Comparison of ENCODE assay signal across 28 cellular contexts in genomic region chr11:129938764-129939163, GRCh38.
"Had no signal": no experiment of that assay in that cellular context is flagged by ENCODE, and none has a peak within 500 bp of the region (broad histone marks: within the 10 kb centered on the region; RNA-seq: fewer than 3 reads in every experiment).

No MANE protein-coding gene starts in this region.

- H3K9me3 Mint-ChIP-seq: activated CD4-positive, alpha-beta memory T cell treated with anti-CD3 and anti-CD28 coated beads for 36 hours; activated CD4-positive, alpha-beta T cell treated with anti-CD3 and anti-CD28 coated beads, Interleukin-2, amount 10 ng/mL, durations not matched to agents 24 days and 14 days; activated naive CD4-positive, alpha-beta T cell treated with anti-CD3 and anti-CD28 coated beads, Interleukin-2, amount 10 ng/mL, durations not matched to agents 7 days and 5 days; activated naive CD8-positive, alpha-beta T cell treated with anti-CD3 and anti-CD28 coated beads, Interleukin-2, amount 10 ng/mL, durations not matched to agents 7 days and 5 days; activated T-helper 1 cell treated with anti-CD3 and anti-CD28 coated beads, Interleukin-12 subunit alpha, Interleukin-12 subunit beta, Interleukin-2, Interleukin-4 antibody, amounts not matched to agents 30 ng/mL and 10 ng/mL and 1 ng/mL, durations not matched to agents 14 hours and 24 hours and 36 hours; brain; effector memory CD8-positive, alpha-beta T cell; naive thymus-derived CD8-positive, alpha-beta T cell; neural crest cell; stimulated activated naive B cell treated with anti-CD40 and anti-IgM and Interleukin-4, amounts not matched to agents 10 μg/mL and 1 μg/mL and 100 μg/mL, for 72 hours had no signal

- H3K27ac ChIP-seq: ascending aorta, foreskin keratinocyte, heart left ventricle, pancreas, right atrium auricular region, stomach had no signal

- FAIRE-seq: pancreas had no signal

- H3K27me3 Mint-ChIP-seq: activated CD4-positive, alpha-beta memory T cell treated with anti-CD3 and anti-CD28 coated beads for 36 hours; activated CD4-positive, alpha-beta T cell treated with anti-CD3 and anti-CD28 coated beads, Interleukin-2, amount 10 ng/mL, durations not matched to agents 24 days and 14 days; activated naive CD4-positive, alpha-beta T cell treated with anti-CD3 and anti-CD28 coated beads, Interleukin-2, amount 10 ng/mL, durations not matched to agents 7 days and 5 days; activated naive CD8-positive, alpha-beta T cell treated with anti-CD3 and anti-CD28 coated beads, Interleukin-2, amount 10 ng/mL, durations not matched to agents 7 days and 5 days; brain; effector memory CD8-positive, alpha-beta T cell; naive thymus-derived CD8-positive, alpha-beta T cell; stimulated activated naive B cell treated with anti-CD40 and anti-IgM and Interleukin-4, amounts not matched to agents 10 μg/mL and 1 μg/mL and 100 μg/mL, for 72 hours had no signal

- H3K9me3 ChIP-seq: ascending aorta, heart left ventricle, pancreas, right atrium auricular region, stomach, thyroid gland had no signal

- H3K36me3 ChIP-seq: pancreas, thyroid gland had no signal

- H3K4me3 Mint-ChIP-seq: activated CD4-positive, alpha-beta memory T cell treated with anti-CD3 and anti-CD28 coated beads for 36 hours; activated CD4-positive, alpha-beta T cell treated with anti-CD3 and anti-CD28 coated beads, Interleukin-2, amount 10 ng/mL, durations not matched to agents 24 days and 14 days; activated naive CD4-positive, alpha-beta T cell treated with anti-CD3 and anti-CD28 coated beads, Interleukin-2, amount 10 ng/mL, durations not matched to agents 7 days and 5 days; activated naive CD8-positive, alpha-beta T cell treated with anti-CD3 and anti-CD28 coated beads, Interleukin-2, amount 10 ng/mL, durations not matched to agents 7 days and 5 days; activated T-helper 1 cell treated with anti-CD3 and anti-CD28 coated beads, Interleukin-12 subunit alpha, Interleukin-12 subunit beta, Interleukin-2, Interleukin-4 antibody, amounts not matched to agents 30 ng/mL and 10 ng/mL and 1 ng/mL, durations not matched to agents 14 hours and 24 hours and 36 hours; brain; effector memory CD8-positive, alpha-beta T cell; naive thymus-derived CD8-positive, alpha-beta T cell; neural crest cell; stimulated activated naive B cell treated with anti-CD40 and anti-IgM and Interleukin-4, amounts not matched to agents 10 μg/mL and 1 μg/mL and 100 μg/mL, for 72 hours had no signal

- ATAC-seq: effector memory CD8-positive, alpha-beta T cell; esophagus mucosa; foreskin keratinocyte; heart left ventricle; naive thymus-derived CD8-positive, alpha-beta T cell; pancreas had no signal

- H3K4me1 Mint-ChIP-seq: activated CD4-positive, alpha-beta T cell treated with anti-CD3 and anti-CD28 coated beads, Interleukin-2, amount 10 ng/mL, durations not matched to agents 24 days and 14 days; activated naive CD4-positive, alpha-beta T cell treated with anti-CD3 and anti-CD28 coated beads, Interleukin-2, amount 10 ng/mL, durations not matched to agents 7 days and 5 days; activated naive CD8-positive, alpha-beta T cell treated with anti-CD3 and anti-CD28 coated beads, Interleukin-2, amount 10 ng/mL, durations not matched to agents 7 days and 5 days; brain; neural crest cell had no signal

- DNase-seq: activated CD4-positive, alpha-beta memory T cell treated with anti-CD3 and anti-CD28 coated beads for 36 hours; activated CD4-positive, alpha-beta T cell treated with anti-CD3 and anti-CD28 coated beads, Interleukin-2, amount 10 ng/mL, durations not matched to agents 24 days and 14 days; activated CD4-positive, CD25-positive, alpha-beta regulatory T cell; activated CD8-positive, alpha-beta memory T cell treated with anti-CD3 and anti-CD28 coated beads, Interleukin-2, amount 50 U/mL, for 4 hours; activated gamma-delta T cell; activated naive CD4-positive, alpha-beta T cell treated with anti-CD3 and anti-CD28 coated beads, Interleukin-2, amount 10 ng/mL, durations not matched to agents 7 days and 5 days; activated naive CD8-positive, alpha-beta T cell treated with anti-CD3 and anti-CD28 coated beads, Interleukin-2, amount 10 ng/mL, durations not matched to agents 7 days and 5 days; activated T-cell treated with anti-CD3 and anti-CD28 coated beads, Interleukin-2, amount 50 U/mL, for 1 hour; cortex of kidney; effector memory CD8-positive, alpha-beta T cell; foreskin keratinocyte; heart left ventricle; hypothalamus; midbrain; naive thymus-derived CD8-positive, alpha-beta T cell; nucleus accumbens; pancreas; stimulated activated CD4-positive, alpha-beta T cell treated with anti-CD3 and anti-CD28 coated beads, Interleukin-15, amount 100 ng/mL, for 24 hours; stimulated activated CD4-positive, alpha-beta T cell treated with anti-CD3 and anti-CD28 coated beads, Interleukin-2, amount 100 ng/mL, for 24 hours; stimulated activated naive B cell treated with anti-CD40 and anti-IgM and Interleukin-4, amounts not matched to agents 10 μg/mL and 1 μg/mL and 100 μg/mL, for 72 hours; stomach had no signal

- H3K27me3 ChIP-seq: ascending aorta, foreskin keratinocyte, heart left ventricle, pancreas, right atrium auricular region, stomach, thyroid gland had no signal

- H3K4me1 ChIP-seq: ascending aorta, foreskin keratinocyte, heart left ventricle, pancreas, right atrium auricular region, stomach had no signal

- H3K27ac Mint-ChIP-seq: activated CD4-positive, alpha-beta memory T cell treated with anti-CD3 and anti-CD28 coated beads for 36 hours; activated CD4-positive, alpha-beta T cell treated with anti-CD3 and anti-CD28 coated beads, Interleukin-2, amount 10 ng/mL, durations not matched to agents 24 days and 14 days; activated naive CD4-positive, alpha-beta T cell treated with anti-CD3 and anti-CD28 coated beads, Interleukin-2, amount 10 ng/mL, durations not matched to agents 7 days and 5 days; activated naive CD8-positive, alpha-beta T cell treated with anti-CD3 and anti-CD28 coated beads, Interleukin-2, amount 10 ng/mL, durations not matched to agents 7 days and 5 days; activated T-helper 1 cell treated with anti-CD3 and anti-CD28 coated beads, Interleukin-12 subunit alpha, Interleukin-12 subunit beta, Interleukin-2, Interleukin-4 antibody, amounts not matched to agents 30 ng/mL and 10 ng/mL and 1 ng/mL, durations not matched to agents 14 hours and 24 hours and 36 hours had no signal

- H3K4me3 ChIP-seq: ascending aorta, heart left ventricle, pancreas, right atrium auricular region, stomach, thyroid gland had no signal
